In the genomic region with DNA sequence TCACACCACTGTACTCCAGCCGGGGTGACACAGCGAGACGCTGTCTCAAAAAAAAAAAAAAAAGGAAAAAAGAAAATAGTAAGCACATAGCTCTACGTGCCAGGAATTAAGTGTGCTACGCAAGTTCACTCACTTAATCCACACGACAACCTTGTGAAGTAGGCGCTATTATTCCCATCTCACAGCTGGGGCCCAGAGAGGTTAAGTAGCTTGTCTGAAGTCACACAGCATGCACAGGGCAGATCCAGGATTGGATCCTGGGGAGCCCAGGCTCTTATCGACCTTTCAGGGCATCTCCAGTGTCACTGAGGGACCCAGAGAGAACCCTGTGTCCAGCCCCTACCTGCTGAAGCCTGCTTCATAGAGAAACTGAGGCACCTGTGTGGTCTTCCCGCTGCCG, we compare ENCODE assay signal across 1 cellular context.
TF ChIP-seq lines count a peak whose summit lies in the region.

No MANE protein-coding gene starts in this region.

TF ChIP-seq in HEK293, 187 proteins besides CTCF, POLR2A, EP300 and RAD21 (continued from another document):
- TF ChIP-seq, protein P1, sequence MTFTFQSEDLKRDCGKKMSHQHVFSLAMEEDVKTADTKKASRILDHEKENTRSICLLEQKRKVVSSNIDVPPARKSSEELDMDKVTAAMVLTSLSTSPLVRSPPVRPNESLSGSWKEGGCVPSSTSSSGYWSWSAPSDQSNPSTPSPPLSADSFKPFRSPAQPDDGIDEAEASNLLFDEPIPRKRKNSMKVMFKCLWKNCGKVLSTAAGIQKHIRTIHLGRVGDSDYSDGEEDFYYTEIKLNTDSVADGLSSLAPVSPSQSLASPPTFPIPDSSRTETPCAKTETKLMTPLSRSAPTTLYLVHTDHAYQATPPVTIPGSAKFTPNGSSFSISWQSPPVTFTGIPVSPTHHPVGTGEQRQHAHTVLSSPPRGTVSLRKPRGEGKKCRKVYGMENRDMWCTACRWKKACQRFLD (tag by site-specific recombination; IDR thresholded peaks at IDR 0.05) = no peak
- TF ChIP-seq ZNF768 (tag by site-specific recombination; IDR thresholded peaks at IDR 0.05) = peak; percentile 90
